26 cellular contexts compared by ENCODE assay signal in genomic region chr2:203612246-203612645, GRCh38.
"Had no signal": no experiment of that assay in that cellular context is flagged by ENCODE, and none has a peak within 500 bp of the region (broad histone marks: within the 10 kb centered on the region; RNA-seq: fewer than 3 reads in every experiment).

No MANE protein-coding gene starts in this region.

- H3K27me3 Mint-ChIP-seq: effector memory CD8-positive, alpha-beta T cell; progenitor cell of endocrine pancreas; type B pancreatic cell had no signal

- H3K27me3 ChIP-seq: esophagus muscularis mucosa, gastroesophageal sphincter, pancreas, right lobe of liver, stomach had no signal

- H3K36me3 Mint-ChIP-seq: memory B cell, type B pancreatic cell had no signal

- H3K4me3 Mint-ChIP-seq: effector memory CD8-positive, alpha-beta T cell; memory B cell; naive B cell; nephron; type B pancreatic cell had no signal

- H3K27ac ChIP-seq: epithelial cell of prostate, esophagus muscularis mucosa, gastroesophageal sphincter, left ventricle myocardium inferior, lower lobe of right lung, pancreas, right lobe of liver, spleen, stomach, thoracic aorta had no signal

- H3K27ac Mint-ChIP-seq: effector memory CD8-positive, alpha-beta T cell; memory B cell; naive B cell; nephron; progenitor cell of endocrine pancreas; type B pancreatic cell had no signal

- DNase-seq: effector memory CD8-positive, alpha-beta T cell; foreskin fibroblast; glutamatergic neuron; islet precursor cell; left ventricle myocardium inferior; lower lobe of right lung; midbrain; naive B cell; occipital lobe; pancreas; right lobe of liver; spleen; stimulated activated CD4-positive, alpha-beta T cell treated with anti-CD3 and anti-CD28 coated beads, Interleukin-15, amount 100 ng/mL, for 24 hours; stimulated activated CD4-positive, alpha-beta T cell treated with anti-CD3 and anti-CD28 coated beads, Interleukin-1b, Interleukin-23, amount 100 ng/mL, for 48 hours; stimulated activated CD4-positive, alpha-beta T cell treated with anti-CD3 and anti-CD28 coated beads, Interleukin-4, amount 100 ng/mL, for 24 hours; stimulated activated naive CD4-positive, alpha-beta T cell; stomach; substantia nigra had no signal

- H3K4me1 ChIP-seq: esophagus muscularis mucosa, gastroesophageal sphincter, left ventricle myocardium inferior, lower lobe of right lung, pancreas, right lobe of liver, spleen, stomach had no signal

- H3K9me3 Mint-ChIP-seq: effector memory CD8-positive, alpha-beta T cell; nephron; type B pancreatic cell had no signal

- ATAC-seq: effector memory CD8-positive, alpha-beta T cell; gastroesophageal sphincter; lower lobe of right lung had no signal

- H3K4me3 ChIP-seq: esophagus muscularis mucosa, gastroesophageal sphincter, left ventricle myocardium inferior, lower lobe of right lung, pancreas, right lobe of liver, spleen, stomach, thoracic aorta had no signal

- H3K36me3 ChIP-seq: esophagus muscularis mucosa, gastroesophageal sphincter, left ventricle myocardium inferior, lower lobe of right lung, pancreas, right lobe of liver, spleen, stomach, thoracic aorta had no signal

- H3K9me3 ChIP-seq: esophagus muscularis mucosa, gastroesophageal sphincter, left ventricle myocardium inferior, lower lobe of right lung, pancreas, right lobe of liver, spleen, stomach, thoracic aorta had no signal

- H3K4me1 Mint-ChIP-seq: memory B cell, naive B cell had no signal
